ENCODE assay signal across 8 cellular contexts in the genomic region with DNA sequence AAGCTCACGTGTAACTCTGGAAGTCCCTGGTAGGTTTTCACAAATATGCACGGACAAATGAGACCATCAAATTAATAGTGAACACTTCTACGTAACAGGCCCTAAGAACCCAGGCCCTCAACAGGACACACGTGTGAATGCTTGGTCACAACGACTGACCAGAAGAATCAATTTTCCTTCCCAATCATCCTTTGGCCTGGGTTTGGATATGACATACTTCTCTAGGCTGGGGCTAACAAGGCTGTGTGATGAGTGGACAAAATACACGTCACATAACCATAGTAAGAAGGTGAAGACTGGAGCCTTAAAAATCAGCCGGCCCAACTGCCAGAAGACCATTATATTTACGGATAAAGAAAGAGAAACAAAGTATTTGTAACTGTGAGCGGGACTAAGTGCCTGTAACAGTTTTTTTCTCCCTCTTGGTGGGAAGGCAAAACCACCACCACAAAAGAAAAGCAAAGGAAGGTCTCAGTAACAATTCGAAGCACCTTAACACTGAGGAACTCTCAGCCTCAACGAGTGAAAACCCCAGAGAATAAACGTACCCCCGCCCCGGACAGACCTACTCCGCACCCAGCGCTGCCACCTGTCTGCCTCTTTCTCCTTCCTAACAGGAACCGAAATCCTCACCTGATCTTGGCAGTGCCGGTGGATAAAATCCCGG. TPM values are rescaled to one million over a fixed set of nuclear protein-coding genes. Genes with fewer than 3 reads are reported as not detected.
A peak's percentile ranks its signal among the peaks of the same experiment; 100 is the strongest.
DNase-seq lines count a peak whose midpoint lies in the region; ATAC-seq, FAIRE-seq and TF ChIP-seq lines count a peak whose summit lies in the region.

No MANE protein-coding gene starts in this region.

- H3K27me3 ChIP-seq in PC-3 (ENCODE audit: low read length) = no peaks in the 10 kb centered on the region
- H3K27me3 ChIP-seq in effector memory CD4-positive, alpha-beta T cell (replicated peaks; ENCODE audit: control insufficient read depth, insufficient read depth, low read length, poor library complexity, severe bottlenecking) = no peaks in the 10 kb centered on the region

- H3K4me1 ChIP-seq in PC-3 (ENCODE audit: insufficient read depth, low read length) = peaks cover 23% of the 10 kb centered on the region
- H3K4me1 ChIP-seq in effector memory CD4-positive, alpha-beta T cell (ENCODE audit: control insufficient read depth, insufficient read depth, low read length, poor library complexity, severe bottlenecking) = peaks cover 41% of the 10 kb centered on the region

- H3K4me3 Mint-ChIP-seq in CD14-positive monocyte = peak overlapping the region; percentile 100

- intact Hi-C loops in CD14-positive monocyte (cut with micrococcal nuclease) (loop anchor here (1.0 to 5.0 kb wide), 3 partner anchors 63 to 124 kb away; no protein-coding TSS in a partner anchor), PC-3 (cut with micrococcal nuclease) (loop anchor here (1.0 to 5.0 kb wide), 2 partner anchors 64 to 124 kb away; a partner anchor contains a TSS)

- peaks cover 21% of the 10 kb centered on the region; the same call in 1 of the 2 replicates for H3K36me3 ChIP-seq in PC-3 (ENCODE audit: low read depth, low read length)
- peaks cover 11% of the 10 kb centered on the region for H3K36me3 ChIP-seq in effector memory CD4-positive, alpha-beta T cell (ENCODE audit: control insufficient read depth, insufficient read depth, low read length)

- H3K36me3 Mint-ChIP-seq in CD14-positive monocyte = peaks cover 19 to 20% of the 10 kb centered on the region in 2 donors

- peak overlapping the region; percentile 72 for H2AFZ ChIP-seq in PC-3 (ENCODE audit: low read length)

- no peaks in the 10 kb centered on the region for H3K9me2 ChIP-seq in PC-3 (replicated peaks; ENCODE audit: low read length)

- peak overlapping the region; percentile 99 to 100 (median 100) for H3K27ac Mint-ChIP-seq in CD14-positive monocyte

- CTCF ChIA-PET in PC-3 (lab: Charles Lee) = interaction anchor here (0.7 to 1.0 kb wide), 2 partner anchors 64 to 347 kb away, joined by 3 to 4 read pairs; a partner anchor contains a TSS

- peak overlapping the region; percentile 91 for H3K9ac ChIP-seq in PC-3 (ENCODE audit: low read length)

- no peak for TF ChIP-seq CTCF in CD14-positive monocyte (IDR thresholded peaks at IDR 0.05)
- no peak for TF ChIP-seq CTCF in PC-3 (conservative IDR thresholded peaks at IDR 0.05; ENCODE audit: low read depth, low read length)
- TF ChIP-seq CTCF in D721Med (IDR thresholded peaks at IDR 0.05; ENCODE audit: insufficient read depth, missing control alignments) = no peak

- peaks cover 66% of the 10 kb centered on the region for H3K4me1 Mint-ChIP-seq in CD14-positive monocyte

- no peaks in the 10 kb centered on the region for H3F3A ChIP-seq in PC-3 (ENCODE audit: low read length, unreplicated experiment)

- FAIRE-seq in D721Med (lab: Jason Lieb, UNC) = no peak

- H3K9me3 ChIP-seq in PC-3 (ENCODE audit: low read length) = no peaks in the 10 kb centered on the region
- no peaks in the 10 kb centered on the region for H3K9me3 ChIP-seq in effector memory CD4-positive, alpha-beta T cell (ENCODE audit: control insufficient read depth, low read length)

- peaks cover 29% of the 10 kb centered on the region; the same call in 1 of the 2 replicates for H4K20me1 ChIP-seq in PC-3 (ENCODE audit: low read length)

- peaks cover 0 to 5% (median 2%) of the 10 kb centered on the region in 3 donors for H3K27me3 Mint-ChIP-seq in CD14-positive monocyte (ENCODE audit: low read depth in 3 of 3)

- peaks cover 55% of the 10 kb centered on the region for H3K79me2 ChIP-seq in PC-3 (ENCODE audit: low read length)

- H3K4me2 ChIP-seq in PC-3 (ENCODE audit: low read length) = peak overlapping the region; percentile 98

- H3K4me3 ChIP-seq in PC-3 (ENCODE audit: low read length) = peak overlapping the region; percentile 94
- H3K4me3 ChIP-seq in effector memory CD4-positive, alpha-beta T cell (ENCODE audit: insufficient read depth, low read depth, low read length, poor library complexity, severe bottlenecking) = peak overlapping the region; percentile 87

- BruUV-seq in PC-3 (replicated peaks; lab: Mats Ljungman, UMichigan) = TSS peak; percentile 67

- POLR2A ChIA-PET in PC-3 (lab: Charles Lee; ENCODE audit: unreplicated experiment) = interaction anchor here (0.7 to 1.2 kb wide), 3 partner anchors 64 to 150 kb away, joined by 3 to 8 read pairs (median 6); a partner anchor contains a TSS

- DNase-seq in CD14-positive monocyte (ENCODE audit: low spot score) (no peak), PC-3 (peak; percentile 38), myocyte (ENCODE audit: low read depth) (peak; percentile 48), D721Med (ENCODE audit: insufficient read length, low spot score) (no peak), DMS 273 (lab: John Stamatoyannopoulos, UW; ENCODE audit: unreplicated experiment) (no peak)
- DNase-seq in effector memory CD4-positive, alpha-beta T cell = no peak
- no peak for DNase-seq in central memory CD4-positive, alpha-beta T cell

- peak overlapping the region; percentile 17; the same call in 1 of the 2 replicates for H3K27ac ChIP-seq in PC-3 (ENCODE audit: low read length)
- H3K27ac ChIP-seq in effector memory CD4-positive, alpha-beta T cell (ENCODE audit: insufficient read depth, low read length, poor library complexity, severe bottlenecking) = peak overlapping the region; percentile 96

- ATAC-seq in GM21737 (IDR thresholded peaks at IDR 0.05; ENCODE audit: unreplicated experiment) (peak; percentile 3), PC-3 (peak; percentile 21)

- H3K9me3 Mint-ChIP-seq in CD14-positive monocyte = peaks cover 0 to 2% (median 0%) of the 10 kb centered on the region in 7 donors

RNA-seq across cellular contexts. Expression of a gene that starts 0.5 kb away (rescaled TPM):
- 1 to 10 TPM; 6.8 to 8.4 TPM for polyA plus RNA-seq in CD14-positive monocyte
- total RNA-seq in PC-3 (2014; rRNA removed) (26.1 and 30.2 TPM in 2 replicates), myocyte (29.2 and 31.0 TPM in 2 replicates)
- polyA plus RNA-seq in myocyte (2012) = 8.5 TPM

RNA-seq across cellular contexts. Expression of a gene that starts 57.7 kb away (rescaled TPM):
- polyA plus RNA-seq in CD14-positive monocyte = not detected
- total RNA-seq in PC-3 (2014; rRNA removed) (not detected in 2 replicates), myocyte (0.78 and 1.7 TPM in 2 replicates)
- 0.54 TPM for polyA plus RNA-seq in myocyte (2012)

Comparison
In these comparisons a context has a peak if more than half of its experiments do, and no peak if none do; other contexts are left out.
1. DNase-seq: peak in PC-3 (single experiment) and myocyte (single experiment); none in CD14-positive monocyte (single experiment), effector memory CD4-positive, alpha-beta T cell (0 of 3), D721Med (single experiment), central memory CD4-positive, alpha-beta T cell (single experiment) and DMS 273 (single experiment).